Comparison of ENCODE assay signal across 25 cellular contexts in genomic region chr2:98617149-98617548, GRCh38. TPM values are rescaled to one million over a fixed set of nuclear protein-coding genes. Genes with fewer than 3 reads are reported as not detected.
DNase-seq lines count a peak whose midpoint lies in the region; ATAC-seq and TF ChIP-seq lines count a peak whose summit lies in the region.
"Had no signal": no experiment of that assay in that cellular context is flagged by ENCODE, and none has a peak within 500 bp of the region (broad histone marks: within the 10 kb centered on the region; RNA-seq: fewer than 3 reads in every experiment).

No MANE protein-coding gene starts in this region.

- CTCF ChIA-PET in CD4-positive, alpha-beta T cell (lab: Charles Lee) = interaction anchor here (0.9 kb wide), 1 partner anchor 13 kb away, joined by 3 read pairs; no protein-coding TSS in a partner anchor
- CTCF ChIA-PET in activated CD8-positive, alpha-beta T cell treated with anti-CD3 and anti-CD28 coated beads, Interleukin-2, amount 10 ng/mL, durations not matched to agents 7 days and 5 days (lab: Charles Lee) = interaction anchor here (1.5 kb wide), 1 partner anchor 17 kb away, joined by 4 read pairs; no protein-coding TSS in a partner anchor

- no peaks in the 10 kb centered on the region for H3K9me3 Mint-ChIP-seq in activated CD4-positive, alpha-beta T cell treated with anti-CD3 and anti-CD28 coated beads, Interleukin-2, amount 10 ng/mL, durations not matched to agents 24 days and 14 days
- H3K9me3 Mint-ChIP-seq in CD4-positive, alpha-beta T cell = no peaks in the 10 kb centered on the region
- H3K9me3 Mint-ChIP-seq in activated CD8-positive, alpha-beta T cell treated with anti-CD3 and anti-CD28 coated beads, Interleukin-2, amount 10 ng/mL, durations not matched to agents 7 days and 5 days (ENCODE audit: insufficient read depth) = no peaks in the 10 kb centered on the region
- no peaks in the 10 kb centered on the region for H3K9me3 Mint-ChIP-seq in immature natural killer cell
- H3K9me3 Mint-ChIP-seq: GM23338 had no signal

- DNase-seq in activated CD4-positive, alpha-beta T cell treated with anti-CD3 and anti-CD28 coated beads, Interleukin-2, amount 10 ng/mL, durations not matched to agents 24 days and 14 days = peak; percentile 53
- DNase-seq in activated CD4-positive, alpha-beta T cell treated with anti-CD3 and anti-CD28 coated beads, Interleukin-2, amount 50 U/mL, for 4 hours = no peak
- DNase-seq in CD4-positive, alpha-beta T cell = no peak
- no peak for DNase-seq in activated CD8-positive, alpha-beta T cell treated with anti-CD3 and anti-CD28 coated beads, Interleukin-2, amount 10 ng/mL, durations not matched to agents 7 days and 5 days
- no peak for DNase-seq in immature natural killer cell
- DNase-seq in NCI-H446 (lab: John Stamatoyannopoulos, UW) = no peak
- DNase-seq in LoVo (ENCODE audit: low spot score) = no peak
- no peak for DNase-seq in foreskin fibroblast
- DNase-seq: activated T-cell treated with anti-CD3 and anti-CD28 coated beads, Interleukin-2, amount 50 U/mL, for 1 hour; body of pancreas; DMS53; hypothalamus; left lung; mesenchymal stem cell; NCI-H526; NK-92 treated with Interleukin-12 subunit alpha and Interleukin-12 subunit beta, amount 100 ng/mL, for 24 hours; PC-3; stimulated activated CD4-positive, alpha-beta T cell treated with anti-CD3 and anti-CD28 coated beads, Interleukin-12 subunit alpha, Interleukin-12 subunit beta, amount 100 ng/mL, for 4 hours; stimulated activated CD4-positive, alpha-beta T cell treated with anti-CD3 and anti-CD28 coated beads, Interleukin-4, amount 100 ng/mL, for 1 hour; testis had no signal

- H3K27me3 ChIP-seq in CD4-positive, alpha-beta T cell (ENCODE audit: control insufficient read depth, insufficient read depth, low read length) = no peaks in the 10 kb centered on the region
- H3K27me3 ChIP-seq: body of pancreas, left lung, testis had no signal

- POLR2A ChIA-PET in CD4-positive, alpha-beta T cell (lab: Charles Lee) = interaction anchor here (0.5 to 1.2 kb wide), 5 partner anchors 8 to 207 kb away, joined by 3 to 6 read pairs (median 4); no protein-coding TSS in a partner anchor
- POLR2A ChIA-PET in activated CD8-positive, alpha-beta T cell treated with anti-CD3 and anti-CD28 coated beads, Interleukin-2, amount 10 ng/mL, durations not matched to agents 7 days and 5 days (lab: Charles Lee) = interaction anchor here (1.3 to 1.7 kb wide), 2 partner anchors 8 to 20 kb away, joined by 3 to 6 read pairs; no protein-coding TSS in a partner anchor

- peaks cover 62% of the 10 kb centered on the region for H3K36me3 Mint-ChIP-seq in activated CD4-positive, alpha-beta T cell treated with anti-CD3 and anti-CD28 coated beads, Interleukin-2, amount 10 ng/mL, durations not matched to agents 24 days and 14 days (ENCODE audit: low read depth)
- peaks cover 91% of the 10 kb centered on the region for H3K36me3 Mint-ChIP-seq in CD4-positive, alpha-beta T cell (ENCODE audit: low read depth)
- H3K36me3 Mint-ChIP-seq in activated CD8-positive, alpha-beta T cell treated with anti-CD3 and anti-CD28 coated beads, Interleukin-2, amount 10 ng/mL, durations not matched to agents 7 days and 5 days (ENCODE audit: low read depth) = peaks cover 67% of the 10 kb centered on the region
- H3K36me3 Mint-ChIP-seq in immature natural killer cell = peaks cover 28 to 58% (median 30%) of the 10 kb centered on the region in 3 donors

- ATAC-seq in CD4-positive, alpha-beta T cell (ENCODE audit: poor library complexity) = no peak
- ATAC-seq in activated CD8-positive, alpha-beta T cell treated with anti-CD3 and anti-CD28 coated beads, Interleukin-2, amount 10 ng/mL, durations not matched to agents 7 days and 5 days = no peak
- ATAC-seq: body of pancreas, GM23338, left lung, PC-3, sciatic nerve, SK-N-SH treated with all-trans-retinoic acid at 6 μM for 48 hours had no signal

- peak overlapping the region; percentile 31 for H3K27ac Mint-ChIP-seq in activated CD4-positive, alpha-beta T cell treated with anti-CD3 and anti-CD28 coated beads, Interleukin-2, amount 10 ng/mL, durations not matched to agents 24 days and 14 days
- H3K27ac Mint-ChIP-seq in CD4-positive, alpha-beta T cell = peak overlapping the region; percentile 82
- H3K27ac Mint-ChIP-seq in activated CD8-positive, alpha-beta T cell treated with anti-CD3 and anti-CD28 coated beads, Interleukin-2, amount 10 ng/mL, durations not matched to agents 7 days and 5 days = peak overlapping the region; percentile 6
- H3K27ac Mint-ChIP-seq in immature natural killer cell = peak overlapping the region; percentile 53 to 90 (median 82)
- H3K27ac Mint-ChIP-seq: GM23338 had no signal

- H3K27ac ChIP-seq in CD4-positive, alpha-beta T cell (ENCODE audit: low read depth, low read length) = no peak overlapping the region
- H3K27ac ChIP-seq: body of pancreas, left lung, testis, VCaP had no signal

- no peak for TF ChIP-seq CTCF in CD4-positive, alpha-beta T cell (IDR thresholded peaks at IDR 0.05)
- TF ChIP-seq CTCF in foreskin fibroblast (IDR thresholded peaks at IDR 0.05; ENCODE audit: low read depth, low read length) = no peak

- no peaks in the 10 kb centered on the region for H3K27me3 Mint-ChIP-seq in activated CD4-positive, alpha-beta T cell treated with anti-CD3 and anti-CD28 coated beads, Interleukin-2, amount 10 ng/mL, durations not matched to agents 24 days and 14 days
- no peaks in the 10 kb centered on the region for H3K27me3 Mint-ChIP-seq in CD4-positive, alpha-beta T cell
- H3K27me3 Mint-ChIP-seq in activated CD8-positive, alpha-beta T cell treated with anti-CD3 and anti-CD28 coated beads, Interleukin-2, amount 10 ng/mL, durations not matched to agents 7 days and 5 days (ENCODE audit: low read depth) = no peaks in the 10 kb centered on the region
- H3K27me3 Mint-ChIP-seq in immature natural killer cell (ENCODE audit: low read depth in 3 of 3) = peaks cover 5 to 18% (median 5%) of the 10 kb centered on the region in 3 donors
- H3K27me3 Mint-ChIP-seq: progenitor cell of endocrine pancreas had no signal

- peaks cover 29% of the 10 kb centered on the region for H3K4me1 Mint-ChIP-seq in activated CD4-positive, alpha-beta T cell treated with anti-CD3 and anti-CD28 coated beads, Interleukin-2, amount 10 ng/mL, durations not matched to agents 24 days and 14 days
- peaks cover 46% of the 10 kb centered on the region for H3K4me1 Mint-ChIP-seq in CD4-positive, alpha-beta T cell (ENCODE audit: low read depth)
- H3K4me1 Mint-ChIP-seq in activated CD8-positive, alpha-beta T cell treated with anti-CD3 and anti-CD28 coated beads, Interleukin-2, amount 10 ng/mL, durations not matched to agents 7 days and 5 days (ENCODE audit: low read depth) = peaks cover 22% of the 10 kb centered on the region
- peaks cover 65 to 85% of the 10 kb centered on the region in 2 donors for H3K4me1 Mint-ChIP-seq in immature natural killer cell

- H3K4me3 ChIP-seq in foreskin fibroblast (ENCODE audit: low read depth in 1 of 2, low read length in 2 of 2) = no peak overlapping the region
- H3K4me3 ChIP-seq: body of pancreas, GM23338, left lung, testis had no signal

- no peaks in the 10 kb centered on the region for H3K9me3 ChIP-seq in CD4-positive, alpha-beta T cell (ENCODE audit: control insufficient read depth, low read length)
- H3K9me3 ChIP-seq: body of pancreas, left lung, testis had no signal

- intact Hi-C loops in activated CD4-positive, alpha-beta T cell treated with anti-CD3 and anti-CD28 coated beads, Interleukin-2, amount 10 ng/mL, durations not matched to agents 24 days and 14 days (cut with micrococcal nuclease) = no loop called here
- intact Hi-C loops in CD4-positive, alpha-beta T cell (cut with DNase I, micrococcal nuclease) = no loop called here

- no peak overlapping the region for H3K4me3 Mint-ChIP-seq in activated CD4-positive, alpha-beta T cell treated with anti-CD3 and anti-CD28 coated beads, Interleukin-2, amount 10 ng/mL, durations not matched to agents 24 days and 14 days
- H3K4me3 Mint-ChIP-seq in CD4-positive, alpha-beta T cell = no peak overlapping the region
- no peak overlapping the region for H3K4me3 Mint-ChIP-seq in activated CD8-positive, alpha-beta T cell treated with anti-CD3 and anti-CD28 coated beads, Interleukin-2, amount 10 ng/mL, durations not matched to agents 7 days and 5 days
- H3K4me3 Mint-ChIP-seq in immature natural killer cell = peak overlapping the region in 3 of 5 donors; percentile 31 to 51 (median 34)
- H3K4me3 Mint-ChIP-seq: GM23338 had no signal

RNA-seq across cellular contexts. Expression of gene UNC50, which starts 8.8 kb away (rescaled TPM):
- total RNA-seq in activated CD4-positive, alpha-beta T cell treated with anti-CD3 and anti-CD28 coated beads, Interleukin-2, amount 10 ng/mL, durations not matched to agents 24 days and 14 days = 38.5 and 39.0 TPM in 2 replicates
- 10 to 100 TPM; 17.1 to 17.5 TPM for total RNA-seq in CD4-positive, alpha-beta T cell
- 10 to 100 TPM; 25.5 to 26.1 TPM for total RNA-seq in activated CD8-positive, alpha-beta T cell treated with anti-CD3 and anti-CD28 coated beads, Interleukin-2, amount 10 ng/mL, durations not matched to agents 7 days and 5 days
- 10 to 100 TPM; 42.1 to 73.4 (median 58.6) TPM for polyA plus RNA-seq in immature natural killer cell

RNA-seq across cellular contexts. Expression of gene COA5, which starts 8.8 kb away (rescaled TPM):
- 20.4 and 22.0 TPM in 2 replicates for total RNA-seq in activated CD4-positive, alpha-beta T cell treated with anti-CD3 and anti-CD28 coated beads, Interleukin-2, amount 10 ng/mL, durations not matched to agents 24 days and 14 days
- total RNA-seq in CD4-positive, alpha-beta T cell = 10 to 100 TPM; 29.2 to 30.1 TPM
- 10 to 100 TPM; 18.8 to 21.8 TPM for total RNA-seq in activated CD8-positive, alpha-beta T cell treated with anti-CD3 and anti-CD28 coated beads, Interleukin-2, amount 10 ng/mL, durations not matched to agents 7 days and 5 days
- 10 to 100 TPM; 34.0 to 54.6 (median 37.5) TPM for polyA plus RNA-seq in immature natural killer cell

Comparison
In these comparisons a context has a peak if more than half of its experiments do, and no peak if none do; other contexts are left out.
1. H3K27ac Mint-ChIP-seq: peak in every context shown above with its lines; median percentile 82 in CD4-positive, alpha-beta T cell; 82 in immature natural killer cell; 31 in activated CD4-positive, alpha-beta T cell treated with anti-CD3 and anti-CD28 coated beads, Interleukin-2, amount 10 ng/mL, durations not matched to agents 24 days and 14 days; 6 in activated CD8-positive, alpha-beta T cell treated with anti-CD3 and anti-CD28 coated beads, Interleukin-2, amount 10 ng/mL, durations not matched to agents 7 days and 5 days.
2. H3K4me3 Mint-ChIP-seq: peak in immature natural killer cell (3 of 5); none in activated CD4-positive, alpha-beta T cell treated with anti-CD3 and anti-CD28 coated beads, Interleukin-2, amount 10 ng/mL, durations not matched to agents 24 days and 14 days (single experiment), CD4-positive, alpha-beta T cell (single experiment) and activated CD8-positive, alpha-beta T cell treated with anti-CD3 and anti-CD28 coated beads, Interleukin-2, amount 10 ng/mL, durations not matched to agents 7 days and 5 days (single experiment).